In genomic region chr5:135232958-135233357, GRCh38 we compare ENCODE assay signal across 1 cellular context.
TF ChIP-seq lines count a peak whose summit lies in the region.

No MANE protein-coding gene starts in this region.

TF ChIP-seq in HepG2, 621 proteins besides CTCF, POLR2A, EP300 and RAD21:
- TF ChIP-seq TBX2 (CRISPR knock-in tag; IDR thresholded peaks at IDR 0.05; ENCODE audit: borderline replicate concordance) (no peak), FLYWCH1 (CRISPR knock-in tag; IDR thresholded peaks at IDR 0.05) (no peak), ZNF281 (CRISPR knock-in tag; IDR thresholded peaks at IDR 0.05; ENCODE audit: borderline replicate concordance) (no peak), ZNF687 (CRISPR knock-in tag; IDR thresholded peaks at IDR 0.05) (peak; percentile 54), FOXC1 (CRISPR knock-in tag; IDR thresholded peaks at IDR 0.05; ENCODE audit: borderline replicate concordance) (no peak), ZNF276 (CRISPR knock-in tag; IDR thresholded peaks at IDR 0.05; ENCODE audit: low read depth) (no peak)
